ENCODE assay signal across 8 cellular contexts in genomic region chr12:96489392-96490056, GRCh38. TPM values are rescaled to one million over a fixed set of nuclear protein-coding genes. Genes with fewer than 3 reads are reported as not detected.
A peak's percentile ranks its signal among the peaks of the same experiment; 100 is the strongest.
DNase-seq lines count a peak whose midpoint lies in the region; ATAC-seq and TF ChIP-seq lines count a peak whose summit lies in the region.

A gene with protein sequence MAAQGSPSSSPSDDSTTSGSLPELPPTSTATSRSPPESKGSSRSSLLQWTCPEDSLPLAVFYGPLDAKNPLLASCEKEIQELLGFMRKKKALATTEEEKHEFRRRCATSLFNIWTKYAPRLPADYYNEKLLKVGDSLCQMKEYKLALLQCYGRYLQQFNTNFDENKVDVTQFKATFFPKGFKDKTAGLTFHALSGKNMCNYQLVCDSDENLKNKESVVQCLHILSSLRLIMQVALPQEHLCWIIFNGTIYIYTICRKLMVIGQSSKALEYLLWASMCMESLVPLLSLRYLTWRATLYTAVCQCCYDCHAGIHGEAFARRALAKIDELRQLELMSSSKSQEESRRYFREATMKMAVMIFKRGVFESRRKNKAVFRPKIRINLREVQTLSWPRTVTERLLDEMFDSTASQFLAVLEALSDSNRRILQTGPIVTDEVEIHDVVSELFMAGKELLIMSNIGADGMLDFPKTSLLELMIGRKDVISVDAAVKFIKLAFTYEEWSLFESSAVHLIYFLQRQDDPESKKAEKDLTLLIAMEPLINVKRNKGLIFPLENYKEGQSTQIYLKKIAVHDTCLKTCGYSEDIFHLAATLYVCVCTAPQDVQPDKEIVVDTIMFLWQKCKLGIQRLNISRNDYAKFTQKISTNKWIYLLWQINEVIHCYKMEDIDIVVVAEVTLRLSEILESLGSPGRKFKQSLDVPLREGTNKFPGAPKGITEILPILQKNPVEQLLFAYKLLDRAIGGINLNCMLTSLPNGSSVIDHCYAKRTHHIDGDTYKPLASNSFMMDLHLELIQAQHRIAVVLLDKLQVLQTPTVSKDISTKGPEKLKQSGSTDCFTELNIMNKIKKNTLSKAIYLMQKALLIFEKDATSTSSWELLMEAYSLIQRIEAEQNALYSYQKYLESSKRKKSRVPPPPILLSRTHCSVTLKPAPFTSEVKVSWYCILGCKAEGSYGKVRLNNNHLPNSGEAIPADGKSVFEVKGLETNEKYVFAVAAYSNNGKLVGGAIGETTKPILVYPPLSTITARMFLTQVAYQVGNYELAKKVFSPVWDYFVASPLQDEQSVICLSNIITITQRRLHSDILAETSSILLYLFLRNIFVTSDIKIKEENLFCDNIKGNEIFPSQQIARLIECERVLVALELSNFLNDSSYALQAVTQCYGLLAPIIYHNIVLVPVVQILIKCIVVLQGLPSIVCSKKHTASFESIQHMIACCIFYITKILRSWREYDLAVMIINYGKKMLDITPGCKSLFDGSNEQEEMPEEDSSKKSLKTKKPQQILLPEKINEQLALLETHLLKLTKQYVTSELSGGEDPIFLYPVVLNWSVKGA (N-terminal part only) (plus strand): TSS chr12:96489577. CDS start chr12:96489610, 33 bp downstream.

- no peaks in the 10 kb centered on the region for H3K36me3 Mint-ChIP-seq in chondrocyte (ENCODE audit: low read depth)

- TF ChIP-seq CTCF in chondrocyte (IDR thresholded peaks at IDR 0.05) = peak; percentile 93
- TF ChIP-seq CTCF in kidney epithelial cell (IDR thresholded peaks at IDR 0.05; ENCODE audit: insufficient read depth, low read length, poor library complexity, severe bottlenecking) = peak; percentile 94

- no peaks in the 10 kb centered on the region for H3K36me3 ChIP-seq in kidney epithelial cell (ENCODE audit: control insufficient read depth, insufficient read depth, low read length)

- peak; percentile 95 for DNase-seq in AG08395 (ENCODE audit: low spot score)
- peak; percentile 96 for DNase-seq in NCI-H345 treated with DMSO at 0.1 percent for 48 hours (lab: John Stamatoyannopoulos, UW; ENCODE audit: unreplicated experiment)
- DNase-seq in activated CD4-positive, CD25-positive, alpha-beta regulatory T cell treated with anti-CD3 and anti-CD28 coated beads, Interleukin-2, amount 50 U/mL, for 72 hours = peak; percentile 94
- peak; percentile 96 for DNase-seq in chondrocyte (ENCODE audit: low spot score)
- no peak for DNase-seq in kidney epithelial cell (ENCODE audit: low read depth)
- peak; percentile 95 for DNase-seq in stimulated activated CD4-positive, alpha-beta T cell treated with anti-CD3 and anti-CD28 coated beads, Interleukin-15, amount 100 ng/mL, for 24 hours

- H3K4me1 Mint-ChIP-seq in chondrocyte (ENCODE audit: low read depth) = peaks cover 18% of the 10 kb centered on the region

- peak; percentile 98 for ATAC-seq in GM18909 (IDR thresholded peaks at IDR 0.05; ENCODE audit: poor library complexity, unreplicated experiment)
- peak; percentile 99 for ATAC-seq in HG03196 (IDR thresholded peaks at IDR 0.05; ENCODE audit: unreplicated experiment)

- H3K27me3 Mint-ChIP-seq in chondrocyte (ENCODE audit: low read depth) = no peaks in the 10 kb centered on the region

- no peaks in the 10 kb centered on the region for H3K9me3 Mint-ChIP-seq in chondrocyte (ENCODE audit: low read depth)

- peak within 1 kb of the TSS; percentile 93 for H3K4me3 Mint-ChIP-seq in chondrocyte (ENCODE audit: unreplicated experiment)

- peak within 1 kb of the TSS; percentile 94 for H3K27ac Mint-ChIP-seq in chondrocyte (ENCODE audit: unreplicated experiment)

- H3K27me3 ChIP-seq in kidney epithelial cell (ENCODE audit: control insufficient read depth, insufficient read depth, low read length) = no peaks in the 10 kb centered on the region

- peak within 1 kb of the TSS; percentile 81 for H3K4me3 ChIP-seq in kidney epithelial cell (ENCODE audit: low read depth, low read length)

RNA-seq across cellular contexts. Expression of the gene that starts here (rescaled TPM):
- total RNA-seq in chondrocyte = 0.15 to 1.1 TPM (median 0.44 TPM) in 3 replicates
- total RNA-seq in kidney epithelial cell = 0.41 and 0.79 TPM in 2 replicates
